Comparison of ENCODE assay signal across 2 cellular contexts in genomic region chr20:22101606-22102005, GRCh38.
TF ChIP-seq lines count a peak whose summit lies in the region.

No MANE protein-coding gene starts in this region.

TF ChIP-seq in HepG2, 621 proteins besides CTCF, POLR2A, EP300 and RAD21 (continued from another document and continues in another):
- TF ChIP-seq ATM (IDR thresholded peaks at IDR 0.05; ENCODE audit: borderline replicate concordance) = 0 out of 2 replicates have a peak, but pooled peaks have one; percentile 73
- TF ChIP-seq FOSL1 (CRISPR knock-in tag; IDR thresholded peaks at IDR 0.05; ENCODE audit: borderline replicate concordance) = no peak
- no peak for TF ChIP-seq EHMT2 (IDR thresholded peaks at IDR 0.05; ENCODE audit: borderline replicate concordance, low read depth, low read length)
- peak; percentile 34; the same call in 1 of the 2 replicates for TF ChIP-seq RAD51 (IDR thresholded peaks at IDR 0.05; ENCODE audit: borderline replicate concordance)
- peak; percentile 65; the same call in 1 of the 2 replicates for TF ChIP-seq NONO (IDR thresholded peaks at IDR 0.05)
- no peak for TF ChIP-seq NONO (CRISPR knock-in tag; conservative IDR thresholded peaks at IDR 0.05)
- peak; percentile 42; the same call in 1 of the 2 replicates for TF ChIP-seq LCORL (IDR thresholded peaks at IDR 0.05)
- no peak for TF ChIP-seq LCORL (CRISPR knock-in tag; IDR thresholded peaks at IDR 0.05)
- peak; percentile 36; the same call in 1 of the 2 replicates for TF ChIP-seq FOXA1 (IDR thresholded peaks at IDR 0.05)
- no peak for TF ChIP-seq FOXA1 (CRISPR knock-in tag; IDR thresholded peaks at IDR 0.05)
- TF ChIP-seq, protein P1, sequence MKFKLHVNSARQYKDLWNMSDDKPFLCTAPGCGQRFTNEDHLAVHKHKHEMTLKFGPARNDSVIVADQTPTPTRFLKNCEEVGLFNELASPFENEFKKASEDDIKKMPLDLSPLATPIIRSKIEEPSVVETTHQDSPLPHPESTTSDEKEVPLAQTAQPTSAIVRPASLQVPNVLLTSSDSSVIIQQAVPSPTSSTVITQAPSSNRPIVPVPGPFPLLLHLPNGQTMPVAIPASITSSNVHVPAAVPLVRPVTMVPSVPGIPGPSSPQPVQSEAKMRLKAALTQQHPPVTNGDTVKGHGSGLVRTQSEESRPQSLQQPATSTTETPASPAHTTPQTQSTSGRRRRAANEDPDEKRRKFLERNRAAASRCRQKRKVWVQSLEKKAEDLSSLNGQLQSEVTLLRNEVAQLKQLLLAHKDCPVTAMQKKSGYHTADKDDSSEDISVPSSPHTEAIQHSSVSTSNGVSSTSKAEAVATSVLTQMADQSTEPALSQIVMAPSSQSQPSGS (CRISPR knock-in tag; IDR thresholded peaks at IDR 0.05) = no peak
- peak; percentile 59; the same call in 1 of the 2 replicates for TF ChIP-seq FOXK2 (IDR thresholded peaks at IDR 0.05)
- TF ChIP-seq PLRG1 (conservative IDR thresholded peaks at IDR 0.05) = peak; percentile 98; the same call in 1 of the 2 replicates
- no peak for TF ChIP-seq ZNF839 (CRISPR knock-in tag; IDR thresholded peaks at IDR 0.05; ENCODE audit: borderline replicate concordance)
- peak; percentile 48; the same call in 1 of the 2 replicates for TF ChIP-seq FOXP1 (IDR thresholded peaks at IDR 0.05)
- no peak for TF ChIP-seq FOXP1 (CRISPR knock-in tag; IDR thresholded peaks at IDR 0.05)
- TF ChIP-seq ZBTB40 (IDR thresholded peaks at IDR 0.05) = peak; percentile 24; the same call in 1 of the 2 replicates
- TF ChIP-seq ZBTB40 (CRISPR knock-in tag; IDR thresholded peaks at IDR 0.05) = no peak
- no peak for TF ChIP-seq TBP (CRISPR knock-in tag; IDR thresholded peaks at IDR 0.05)
- peak; percentile 99 for TF ChIP-seq PHB2 (IDR thresholded peaks at IDR 0.05; ENCODE audit: partially characterized antibody)

TF ChIP-seq in HEK293, 187 proteins besides CTCF, POLR2A, EP300 and RAD21 (continued from another document):
- no peak for TF ChIP-seq PATZ1 (tag by site-specific recombination; IDR thresholded peaks at IDR 0.05)
